1 cellular context compared by ENCODE assay signal in genomic region chr18:9475643-9476580, GRCh38.
TF ChIP-seq lines count a peak whose summit lies in the region.

No MANE protein-coding gene starts in this region.

TF ChIP-seq in HepG2, 621 proteins besides CTCF, POLR2A, EP300 and RAD21 (continued from another document and continues in another):
- 0 out of 2 replicates have a peak, but pooled peaks have one; percentile 18 for TF ChIP-seq ZNF710 (CRISPR knock-in tag; IDR thresholded peaks at IDR 0.05; ENCODE audit: borderline replicate concordance)
- TF ChIP-seq ZNF17 (CRISPR knock-in tag; IDR thresholded peaks at IDR 0.05), result no peak
- no peak for TF ChIP-seq CREBL2 (CRISPR knock-in tag; IDR thresholded peaks at IDR 0.05; ENCODE audit: borderline replicate concordance)
- no peak for TF ChIP-seq SP140L (CRISPR knock-in tag; IDR thresholded peaks at IDR 0.05; ENCODE audit: borderline replicate concordance)
- peak; percentile 64; the same call in 1 of the 2 replicates for TF ChIP-seq ZBTB42 (CRISPR knock-in tag; IDR thresholded peaks at IDR 0.05)
- no peak for TF ChIP-seq NR1H2 (CRISPR knock-in tag; IDR thresholded peaks at IDR 0.05; ENCODE audit: borderline replicate concordance, low read depth)
- no peak; the same call in none of the 2 replicates for TF ChIP-seq ZNF674 (CRISPR knock-in tag; IDR thresholded peaks at IDR 0.05; ENCODE audit: low read depth)
- TF ChIP-seq ZNF143 (CRISPR knock-in tag; IDR thresholded peaks at IDR 0.05), result no peak
- TF ChIP-seq HIVEP1 (CRISPR knock-in tag; IDR thresholded peaks at IDR 0.05), result 0 out of 2 replicates have a peak, but pooled peaks have one; percentile 27
- 0 out of 2 replicates have a peak, but pooled peaks have one; percentile 38 for TF ChIP-seq HES4 (CRISPR knock-in tag; IDR thresholded peaks at IDR 0.05; ENCODE audit: borderline replicate concordance)
- TF ChIP-seq MXD3 (CRISPR knock-in tag; IDR thresholded peaks at IDR 0.05), result no peak
- TF ChIP-seq ZNF563 (CRISPR knock-in tag; IDR thresholded peaks at IDR 0.05), result peak; percentile 84; the same call in 1 of the 2 replicates
- no peak for TF ChIP-seq ATM (IDR thresholded peaks at IDR 0.05; ENCODE audit: borderline replicate concordance)
- 0 out of 2 replicates have a peak, but pooled peaks have one; percentile 53 for TF ChIP-seq ZNF414 (CRISPR knock-in tag; IDR thresholded peaks at IDR 0.05)
- no peak for TF ChIP-seq CENPBD1 (CRISPR knock-in tag; IDR thresholded peaks at IDR 0.05; ENCODE audit: borderline replicate concordance, low read depth)
- no peak for TF ChIP-seq MAFK (conservative IDR thresholded peaks at IDR 0.05 in 1 of 2, IDR thresholded peaks at IDR 0.05 in 1 of 2; ENCODE audit: low read length in 2 of 2)
- TF ChIP-seq PCBP1 (IDR thresholded peaks at IDR 0.05; ENCODE audit: borderline replicate concordance, low read depth, low read length), result 0 out of 2 replicates have a peak, but pooled peaks have one; percentile 44
- peak; percentile 53; the same call in 1 of the 2 replicates for TF ChIP-seq ZBTB39 (CRISPR knock-in tag; IDR thresholded peaks at IDR 0.05)
- no peak for TF ChIP-seq SCMH1 (CRISPR knock-in tag; IDR thresholded peaks at IDR 0.05; ENCODE audit: borderline replicate concordance)
- TF ChIP-seq ZBTB7B (CRISPR knock-in tag; IDR thresholded peaks at IDR 0.05), result no peak; the same call in 1 of the 2 replicates
- no peak for TF ChIP-seq NAIF1 (CRISPR knock-in tag; IDR thresholded peaks at IDR 0.05; ENCODE audit: borderline replicate concordance)
- no peak for TF ChIP-seq DPF2 (CRISPR knock-in tag; IDR thresholded peaks at IDR 0.05; ENCODE audit: borderline replicate concordance, low read depth)
- no peak for TF ChIP-seq GLMP (CRISPR knock-in tag; IDR thresholded peaks at IDR 0.05; ENCODE audit: borderline replicate concordance)
- TF ChIP-seq ZNF292 (CRISPR knock-in tag; IDR thresholded peaks at IDR 0.05; ENCODE audit: borderline replicate concordance, low read depth), result no peak
- no peak for TF ChIP-seq PLRG1 (conservative IDR thresholded peaks at IDR 0.05)
- TF ChIP-seq SNAPC4 (CRISPR knock-in tag; IDR thresholded peaks at IDR 0.05), result 0 out of 2 replicates have a peak, but pooled peaks have one; percentile 12
- peak; percentile 74; the same call in 1 of the 2 replicates for TF ChIP-seq BCL3 (CRISPR knock-in tag; IDR thresholded peaks at IDR 0.05)
- peak; percentile 54 for TF ChIP-seq KMT2A (CRISPR knock-in tag; IDR thresholded peaks at IDR 0.05)
- no peak for TF ChIP-seq CHCHD3 (CRISPR knock-in tag; IDR thresholded peaks at IDR 0.05)
- no peak for TF ChIP-seq POGK (CRISPR knock-in tag; conservative IDR thresholded peaks at IDR 0.05)
- TF ChIP-seq BRCA1 (CRISPR knock-in tag; IDR thresholded peaks at IDR 0.05), result no peak
- no peak for TF ChIP-seq NFIC (IDR thresholded peaks at IDR 0.05; ENCODE audit: low read length)
- TF ChIP-seq RARA (CRISPR knock-in tag; IDR thresholded peaks at IDR 0.05), result no peak
- no peak for TF ChIP-seq ZIK1 (CRISPR knock-in tag; IDR thresholded peaks at IDR 0.05; ENCODE audit: borderline replicate concordance, low read depth)
- peak; percentile 22 for TF ChIP-seq MED8 (CRISPR knock-in tag; IDR thresholded peaks at IDR 0.05; ENCODE audit: insufficient replicate concordance)
- TF ChIP-seq ZNF567 (CRISPR knock-in tag; IDR thresholded peaks at IDR 0.05; ENCODE audit: borderline replicate concordance), result no peak
